8 cellular contexts compared by ENCODE assay signal in genomic region chr20:18588554-18589043, GRCh38. TPM values are rescaled to one million over a fixed set of nuclear protein-coding genes. Genes with fewer than 3 reads are reported as not detected.
DNase-seq lines count a peak whose midpoint lies in the region; ATAC-seq, FAIRE-seq and TF ChIP-seq lines count a peak whose summit lies in the region.

No MANE protein-coding gene starts in this region.

- intact Hi-C loops in kidney (cut with DNase I) = no loop called here

- H3K27ac ChIP-seq in angular gyrus (ENCODE audit: low read depth, low read length) = peak overlapping the region; percentile 40
- peak overlapping the region; percentile 37 to 43 for H3K27ac ChIP-seq in kidney (ENCODE audit: low read depth in 2 of 2, low read length in 2 of 2)
- peak overlapping the region; percentile 65 to 76 for H3K27ac ChIP-seq in thoracic aorta

- no peaks in the 10 kb centered on the region for H3K27me3 ChIP-seq in thoracic aorta (replicated peaks; ENCODE audit: insufficient read depth)

- peak overlapping the region; percentile 93 to 95 for H3K4me3 ChIP-seq in kidney (ENCODE audit: low read length in 2 of 2)
- H3K4me3 ChIP-seq in thoracic aorta = peak overlapping the region; percentile 94

- ATAC-seq in GM18858 (IDR thresholded peaks at IDR 0.05; ENCODE audit: unreplicated experiment) (peak; percentile 7), HG03103 (IDR thresholded peaks at IDR 0.05; ENCODE audit: low read depth, unreplicated experiment) (peak; percentile 4), thoracic aorta (ENCODE audit: insufficient number of reproducible peaks, low FRiP score, low read depth) (no peak)

- TF ChIP-seq CTCF in kidney (IDR thresholded peaks at IDR 0.05; ENCODE audit: borderline replicate concordance, extremely low read depth, insufficient read depth) (no peak), thoracic aorta (IDR thresholded peaks at IDR 0.05) (no peak)

- H3K9me3 ChIP-seq in kidney (ENCODE audit: control insufficient read depth in 1 of 2, low read length in 2 of 2) = no peaks in the 10 kb centered on the region
- H3K9me3 ChIP-seq in thoracic aorta = no peaks in the 10 kb centered on the region

- no peak for FAIRE-seq in kidney (lab: Jason Lieb, UNC)

- H3K9ac ChIP-seq in kidney (ENCODE audit: low read length in 2 of 2) = peak overlapping the region; percentile 65 to 73

- H3K4me1 ChIP-seq in kidney (ENCODE audit: control insufficient read depth in 1 of 2, insufficient read depth in 1 of 2, low read depth in 1 of 2, low read length in 2 of 2) (no peaks in the 10 kb centered on the region), thoracic aorta (ENCODE audit: control insufficient read depth in 1 of 2, low read depth in 2 of 2) (peaks cover 9 to 17% of the 10 kb centered on the region in 2 donors)

- DNase-seq in kidney (no peak), thoracic aorta (ENCODE audit: low spot score) (no peak), SHP77 treated with DMSO at 0.1 percent for 48 hours (lab: John Stamatoyannopoulos, UW) (no peak), NCI-H1436 (lab: John Stamatoyannopoulos, UW) (no peak)
- no peak for DNase-seq in NK-92 treated with Interleukin-12 subunit alpha and Interleukin-12 subunit beta, amount 100 ng/mL, for 24 hours (lab: John Stamatoyannopoulos, UW)

- H3K36me3 ChIP-seq in kidney (ENCODE audit: control insufficient read depth in 1 of 2, insufficient read depth in 2 of 2, low read length in 2 of 2) = no peaks in the 10 kb centered on the region
- peaks cover under 1% of the 10 kb centered on the region for H3K36me3 ChIP-seq in thoracic aorta

RNA-seq across cellular contexts. Expression of gene DTD1, which starts 0.7 kb away (rescaled TPM):
- total RNA-seq in kidney (45.3 TPM), thoracic aorta (10 to 100 TPM; 29.6 to 36.9 TPM)
- polyA plus RNA-seq in kidney (ENCODE audit: insufficient read depth, low read depth, low replicate concordance) = 47.4 TPM

RNA-seq across cellular contexts. Expression of gene SMIM26, which starts 21.4 kb away (rescaled TPM):
- total RNA-seq in kidney (60.1 TPM), thoracic aorta (100 to 1,000 TPM in 1 of 2 donors, 10 to 100 TPM in 1; 47.5 to 113 TPM)
- 207 TPM for polyA plus RNA-seq in kidney (ENCODE audit: insufficient read depth, low read depth, low replicate concordance)
